In the genomic region with DNA sequence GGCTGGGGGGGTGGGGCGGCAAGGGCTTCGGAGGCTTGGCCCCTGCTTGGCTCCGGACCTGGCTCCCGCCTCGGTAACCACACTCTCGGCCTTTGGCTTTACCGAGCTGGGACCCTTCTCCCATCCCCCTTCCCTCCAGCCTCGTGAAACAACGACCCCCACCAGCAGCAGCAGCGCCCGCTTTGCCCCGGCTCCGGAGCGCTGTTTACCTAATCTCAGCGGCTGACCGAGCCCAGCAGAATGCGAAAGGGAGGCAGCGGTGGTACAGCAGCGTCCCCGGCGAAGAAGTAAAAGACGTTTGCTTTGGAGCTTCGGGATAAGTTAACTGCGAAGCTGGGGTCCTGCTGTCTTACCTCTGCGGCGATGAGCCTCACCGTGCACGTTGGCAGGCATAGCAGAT, we compare ENCODE assay signal across 8 cellular contexts. TPM values are rescaled to one million over a fixed set of nuclear protein-coding genes. Genes with fewer than 3 reads are reported as not detected.
DNase-seq lines count a peak whose midpoint lies in the region; ATAC-seq, FAIRE-seq and TF ChIP-seq lines count a peak whose summit lies in the region.

No MANE protein-coding gene starts in this region.

- ATAC-seq in HG03139 (IDR thresholded peaks at IDR 0.05; ENCODE audit: unreplicated experiment): no peak

- intact Hi-C loops in uterus (cut with DNase I; ENCODE audit: low total_unique reads): no loop called here

- H3K27ac Mint-ChIP-seq in endodermal cell: peak overlapping the region; percentile 75

- no peak overlapping the region for H3K27ac ChIP-seq in SJSA1
- H3K27ac ChIP-seq in endodermal cell (ENCODE audit: low read depth, low read length): no peak overlapping the region
- peak overlapping the region; percentile 59 to 72 for H3K27ac ChIP-seq in mucosa of rectum (ENCODE audit: low read depth in 2 of 2, low read length in 2 of 2)
- H3K27ac ChIP-seq in uterus: peak overlapping the region; percentile 92 to 93

- H3K36me3 Mint-ChIP-seq in endodermal cell (ENCODE audit: low read depth): no peaks in the 10 kb centered on the region

- H3K4me1 ChIP-seq in SJSA1 (replicated peaks) (peaks cover 18% of the 10 kb centered on the region), endodermal cell (ENCODE audit: control insufficient read depth, insufficient read depth, low read length) (peaks cover 11% of the 10 kb centered on the region), mucosa of rectum (ENCODE audit: control insufficient read depth in 2 of 2, insufficient read depth in 2 of 2, low read length in 2 of 2) (peaks cover 19 to 21% of the 10 kb centered on the region in 2 donors), uterus (no peaks in the 10 kb centered on the region)

- WGBS in endodermal cell (ENCODE audit: insufficient coverage in 1 of 2, insufficient read length in 1 of 2), 2 experiments: 0% methylated on average over 13 to 27 of the region's 28 CpGs

- H3K9me3 ChIP-seq in SJSA1 (replicated peaks) (no peaks in the 10 kb centered on the region), endodermal cell (ENCODE audit: control insufficient read depth, low read length) (no peaks in the 10 kb centered on the region), mucosa of rectum (ENCODE audit: control insufficient read depth in 2 of 2, low read length in 2 of 2) (no peaks in the 10 kb centered on the region), uterus (no peaks in the 10 kb centered on the region)

- no peak for TF ChIP-seq POLR2A in uterus (IDR thresholded peaks at IDR 0.05)

- H3K4me3 ChIP-seq in SJSA1 (peak overlapping the region; percentile 76), endodermal cell (ENCODE audit: low read length) (peak overlapping the region; percentile 90), mucosa of rectum (ENCODE audit: low read length in 2 of 2) (peak overlapping the region; percentile 77 to 83), uterus (peak overlapping the region; percentile 63 to 68)

- peaks cover 48% of the 10 kb centered on the region for H3K27me3 Mint-ChIP-seq in endodermal cell (ENCODE audit: insufficient read depth)

- TF ChIP-seq CTCF in endodermal cell (conservative IDR thresholded peaks at IDR 0.05): no peak
- TF ChIP-seq CTCF in uterus (IDR thresholded peaks at IDR 0.05): no peak
- TF ChIP-seq CTCF in D721Med (IDR thresholded peaks at IDR 0.05; ENCODE audit: insufficient read depth, missing control alignments): no peak

- 0 out of 2 replicates have a peak, but pooled peaks cover 3% of the 10 kb centered on the region for H3K36me3 ChIP-seq in SJSA1
- no peaks in the 10 kb centered on the region for H3K36me3 ChIP-seq in endodermal cell (ENCODE audit: control insufficient read depth, insufficient read depth, low read length)
- no peaks in the 10 kb centered on the region for H3K36me3 ChIP-seq in mucosa of rectum (ENCODE audit: control insufficient read depth in 2 of 2, insufficient read depth in 2 of 2, low read length in 2 of 2)
- H3K36me3 ChIP-seq in uterus: no peaks in the 10 kb centered on the region

- H3K27me3 ChIP-seq in SJSA1 (replicated peaks) (peaks cover 13% of the 10 kb centered on the region; the same call in 1 of the 2 replicates), endodermal cell (ENCODE audit: control insufficient read depth, insufficient read depth, low read length, poor library complexity, severe bottlenecking) (peaks cover 38% of the 10 kb centered on the region), mucosa of rectum (ENCODE audit: control insufficient read depth in 2 of 2, insufficient read depth in 2 of 2, low read length in 2 of 2) (no peaks in the 10 kb centered on the region), uterus (no peaks in the 10 kb centered on the region)

- peak; percentile 17 for DNase-seq in NCI-H146 (lab: John Stamatoyannopoulos, UW)
- no peak for DNase-seq in NCI-H146 treated with DMSO at 0.1 percent for 48 hours (lab: John Stamatoyannopoulos, UW; ENCODE audit: unreplicated experiment)
- peak; percentile 42 to 43 for DNase-seq in SJSA1 (ENCODE audit: low read depth in 1 of 2, low spot score in 2 of 2)
- DNase-seq in endodermal cell: peak; percentile 85
- peak; percentile 49 to 51 for DNase-seq in uterus
- DNase-seq in D721Med (ENCODE audit: insufficient read length, low spot score): no peak

- H3K9ac ChIP-seq in endodermal cell (ENCODE audit: extremely low read depth, low read length, poor library complexity, severe bottlenecking): peak overlapping the region; percentile 15
- H3K9ac ChIP-seq in mucosa of rectum (ENCODE audit: low read depth in 1 of 2, low read length in 2 of 2): peak overlapping the region; percentile 63 to 68

- H3K4me1 Mint-ChIP-seq in endodermal cell: peaks cover 51% of the 10 kb centered on the region

- peak overlapping the region; percentile 71 for H3K4me3 Mint-ChIP-seq in endodermal cell

- no peaks in the 10 kb centered on the region for H3K9me3 Mint-ChIP-seq in endodermal cell

- FAIRE-seq in D721Med (lab: Jason Lieb, UNC): no peak

RNA-seq across cellular contexts. Expression of gene LARGE1, which starts 2.0 kb away (rescaled TPM):
- 24.8 and 40.9 TPM in 2 replicates for total RNA-seq in SJSA1 (2014; rRNA removed; shearing (Covaris generic))
- total RNA-seq in endodermal cell (10 to 100 TPM; 17.5 to 24.3 TPM), uterus (10 to 100 TPM; 18.7 to 82.1 (median 39.2) TPM)
- 24.3 TPM for polyA plus RNA-seq in endodermal cell (2013, experiment 1 of 2)
- polyA plus RNA-seq in endodermal cell (2013, experiment 2 of 2): 24.5 TPM

Comparison
In these comparisons a context has a peak if more than half of its experiments do, and no peak if none do; other contexts are left out.
1. DNase-seq: peak in NCI-H146 (single experiment), SJSA1 (2 of 2), endodermal cell (single experiment) and uterus (2 of 2); none in NCI-H146 treated with DMSO at 0.1 percent for 48 hours (single experiment) and D721Med (single experiment).
2. H3K27ac ChIP-seq: peak in mucosa of rectum (2 of 2) and uterus (2 of 2); none in SJSA1 (single experiment) and endodermal cell (single experiment).
3. Peak in every context shown above with its lines, with median percentiles within 50 percentile points of each other: H3K4me3 ChIP-seq.